9 cellular contexts compared by ENCODE assay signal in genomic region chr1:28592314-28593071, GRCh38. TPM values are rescaled to one million over a fixed set of nuclear protein-coding genes. Genes with fewer than 3 reads are reported as not detected.
DNase-seq lines count a peak whose midpoint lies in the region; ATAC-seq and TF ChIP-seq lines count a peak whose summit lies in the region.
"Had no signal": no experiment of that assay in that cellular context is flagged by ENCODE, and none has a peak within 500 bp of the region (broad histone marks: within the 10 kb centered on the region; RNA-seq: fewer than 3 reads in every experiment).

No MANE protein-coding gene starts in this region.

- H3K27ac ChIP-seq in vagina: peak overlapping the region; percentile 75

- peaks cover 2% of the 10 kb centered on the region for H3K36me3 Mint-ChIP-seq in memory B cell

- ATAC-seq in HG03095 (IDR thresholded peaks at IDR 0.05; ENCODE audit: unreplicated experiment) (peak; percentile 61), memory B cell (ENCODE audit: low read depth) (peak; percentile 64), HG03135 (IDR thresholded peaks at IDR 0.05; ENCODE audit: unreplicated experiment) (no peak), HG03108 (IDR thresholded peaks at IDR 0.05; ENCODE audit: unreplicated experiment) (no peak)

- DNase-seq in GM06990 (ENCODE audit: extremely low read depth, insufficient read length) (no peak), cardiac fibroblast (ENCODE audit: low read depth in 2 of 2) (no peak), memory B cell (ENCODE audit: low spot score in 2 of 2) (peak in 1 of 2 donors; percentile 23), vagina (ENCODE audit: extremely low spot score in 2 of 2) (no peak), MV-4-11 (lab: John Stamatoyannopoulos, UW) (no peak)

- peak overlapping the region; percentile 92 for H3K4me3 Mint-ChIP-seq in memory B cell

- peaks cover 6% of the 10 kb centered on the region for H3K4me1 ChIP-seq in vagina

- H3K4me3 ChIP-seq in GM06990 (replicated peaks; ENCODE audit: low read depth, low read length): peak overlapping the region; percentile 51
- peak overlapping the region; percentile 47 to 55 for H3K4me3 ChIP-seq in cardiac fibroblast (replicated peaks in 1 of 2; ENCODE audit: low read depth in 2 of 2, low read length in 2 of 2)
- H3K4me3 ChIP-seq in vagina: peak overlapping the region; percentile 50 to 54

- no peak overlapping the region for H3K27ac Mint-ChIP-seq in memory B cell

- intact Hi-C loops in vagina (cut with DNase I): no loop called here

- TF ChIP-seq CTCF in GM06990 (IDR thresholded peaks at IDR 0.05; ENCODE audit: insufficient read depth, low read length, poor library complexity, severe bottlenecking) (no peak), cardiac fibroblast (IDR thresholded peaks at IDR 0.05; ENCODE audit: low read depth, low read length) (no peak), vagina (IDR thresholded peaks at IDR 0.05) (no peak)

- no peak for TF ChIP-seq POLR2A in vagina (IDR thresholded peaks at IDR 0.05)

- H3K27me3 Mint-ChIP-seq in memory B cell: peaks cover 4% of the 10 kb centered on the region

- H3K9me3 ChIP-seq in vagina: no peaks in the 10 kb centered on the region

- H3K9me3 Mint-ChIP-seq in memory B cell: no peaks in the 10 kb centered on the region

- no peaks in the 10 kb centered on the region for H3K36me3 ChIP-seq in GM06990 (ENCODE audit: control insufficient read depth, insufficient read depth, low read length)
- no peaks in the 10 kb centered on the region for H3K36me3 ChIP-seq in vagina

- H3K4me1 Mint-ChIP-seq in memory B cell: peaks cover 3% of the 10 kb centered on the region

- no peaks in the 10 kb centered on the region for H3K27me3 ChIP-seq in GM06990 (replicated peaks; ENCODE audit: control insufficient read depth, insufficient read depth, low read length)
- no peaks in the 10 kb centered on the region for H3K27me3 ChIP-seq in vagina

RNA-seq across cellular contexts. Expression of gene RAB42, which starts 0.4 kb away (rescaled TPM):
- 2.5 TPM for total RNA-seq in vagina

RNA-seq across cellular contexts. Expression of gene TRNAU1AP, which starts 39.6 kb away (rescaled TPM):
- total RNA-seq in vagina: 14.0 TPM

RNA-seq across cellular contexts. Expression of gene TAF12, which starts 50.4 kb away (rescaled TPM):
- total RNA-seq in vagina: 14.2 TPM

RNA-seq across cellular contexts. Expression of gene RNU11, which starts 55.9 kb away (rescaled TPM):
- not detected for total RNA-seq in vagina
- total RNA-seq: RPMI7951 had no signal

Comparison
In these comparisons a context has a peak if more than half of its experiments do, and no peak if none do; other contexts are left out.
1. ATAC-seq: peak in HG03095 (single experiment) and memory B cell (single experiment); none in HG03135 (single experiment) and HG03108 (single experiment).
2. Peak in every context shown above with its lines, with median percentiles within 50 percentile points of each other: H3K4me3 ChIP-seq.